Comparison of ENCODE assay signal across 13 cellular contexts in the genomic region with DNA sequence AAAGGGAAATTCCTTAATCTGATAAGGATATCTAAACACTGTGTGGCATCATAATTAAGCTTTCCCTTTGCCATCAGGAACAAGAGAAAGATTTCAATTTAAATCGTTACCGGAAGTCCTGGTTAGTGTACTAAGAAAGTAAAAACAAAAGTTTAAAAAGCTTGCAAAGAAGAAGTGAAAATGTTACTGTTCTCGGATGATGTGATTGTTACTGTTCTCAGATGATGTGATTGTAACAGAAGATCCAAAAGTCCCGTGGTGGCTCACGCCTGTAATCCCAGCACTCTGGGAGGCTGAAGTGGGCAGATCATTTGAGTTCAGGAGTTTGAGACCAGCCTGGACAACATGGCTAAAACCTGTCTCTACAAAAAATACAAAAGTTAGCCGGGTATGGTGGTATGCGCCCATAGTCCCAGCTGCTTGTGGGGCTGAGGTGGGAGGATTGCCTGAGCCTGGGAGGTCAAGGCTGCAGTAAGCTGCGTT.
DNase-seq lines count a peak whose midpoint lies in the region; ATAC-seq and TF ChIP-seq lines count a peak whose summit lies in the region.
"Had no signal": no experiment of that assay in that cellular context is flagged by ENCODE, and none has a peak within 500 bp of the region (broad histone marks: within the 10 kb centered on the region; RNA-seq: fewer than 3 reads in every experiment).

No MANE protein-coding gene starts in this region.

- peaks cover 0 to 2% (median 0%) of the 10 kb centered on the region in 3 donors for H3K27me3 Mint-ChIP-seq in CD14-positive monocyte (ENCODE audit: low read depth in 3 of 3)

- H3K9ac ChIP-seq in OCI-LY3 (ENCODE audit: low read length): no peak overlapping the region

- H3K27me3 ChIP-seq in OCI-LY3 (ENCODE audit: low read depth, low read length) (no peaks in the 10 kb centered on the region), hepatocyte (no peaks in the 10 kb centered on the region)

- H3K4me1 ChIP-seq in OCI-LY3 (ENCODE audit: low read length): peaks cover 23% of the 10 kb centered on the region
- H3K4me1 ChIP-seq in hepatocyte (ENCODE audit: insufficient read depth): peaks cover 4% of the 10 kb centered on the region

- no peaks in the 10 kb centered on the region for H4K20me1 ChIP-seq in OCI-LY3 (ENCODE audit: insufficient read depth, low read length)
- no peaks in the 10 kb centered on the region for H4K20me1 ChIP-seq in hepatocyte (ENCODE audit: insufficient read depth, poor library complexity, severe bottlenecking)

- H2AFZ ChIP-seq in OCI-LY3 (ENCODE audit: low read depth, low read length) (no peak overlapping the region), hepatocyte (no peak overlapping the region)

- H3K27ac ChIP-seq in OCI-LY3 (ENCODE audit: low read length) (peak overlapping the region; percentile 40), hepatocyte (no peak overlapping the region)
- H3K27ac ChIP-seq: C4-2B had no signal

- H3K4me1 Mint-ChIP-seq in CD14-positive monocyte: peaks cover 30% of the 10 kb centered on the region

- H3K4me3 ChIP-seq in OCI-LY3 (ENCODE audit: low read length) (no peak overlapping the region), hepatocyte (no peak overlapping the region)

- H3K9me2 ChIP-seq in hepatocyte (replicated peaks; ENCODE audit: insufficient read depth): no peaks in the 10 kb centered on the region

- peaks cover 6 to 22% (median 16%) of the 10 kb centered on the region in 7 donors for H3K9me3 Mint-ChIP-seq in CD14-positive monocyte

- peak overlapping the region; percentile 43 for H3K4me2 ChIP-seq in OCI-LY3 (ENCODE audit: low read length)
- no peak overlapping the region for H3K4me2 ChIP-seq in hepatocyte

- peaks cover 3% of the 10 kb centered on the region for H3K36me3 ChIP-seq in OCI-LY3 (replicated peaks; ENCODE audit: low read depth, low read length)
- no peaks in the 10 kb centered on the region for H3K36me3 ChIP-seq in hepatocyte (replicated peaks; ENCODE audit: insufficient read depth, low read depth)

- no peak for DNase-seq in CD14-positive monocyte (ENCODE audit: low spot score)
- DNase-seq in GM10266 (ENCODE audit: extremely low spot score): no peak
- no peak for DNase-seq in hepatocyte (ENCODE audit: low spot score)
- no peak for DNase-seq in ureter (ENCODE audit: low spot score)
- no peak for DNase-seq in C1 segment of cervical spinal cord (lab: John Stamatoyannopoulos, UW)
- DNase-seq: activated T-cell treated with anti-CD3 and anti-CD28 coated beads, Interleukin-2, amount 50 U/mL, for 1 hour; Karpas-422; NCI-H526 treated with DMSO at 0.1 percent for 48 hours had no signal

- H3K27ac Mint-ChIP-seq in CD14-positive monocyte: peak overlapping the region; percentile 75 to 91 (median 81)
- H3K27ac Mint-ChIP-seq: T-helper 1 cell treated with Interleukin-12 subunit alpha and Interleukin-12 subunit beta and Interleukin-4 antibody, amounts not matched to agents 30 μg/mL and 1 μg/mL, for 36 hours had no signal

- peaks cover 0 to 6% of the 10 kb centered on the region in 2 donors for H3K36me3 Mint-ChIP-seq in CD14-positive monocyte

- peak overlapping the region in 1 of 2 donors; percentile 48 for H3K4me3 Mint-ChIP-seq in CD14-positive monocyte
- H3K4me3 Mint-ChIP-seq: T-helper 1 cell treated with Interleukin-12 subunit alpha and Interleukin-12 subunit beta and Interleukin-4 antibody, amounts not matched to agents 30 μg/mL and 1 μg/mL, for 36 hours had no signal

- H3K79me2 ChIP-seq in OCI-LY3 (ENCODE audit: low read length) (no peaks in the 10 kb centered on the region), hepatocyte (peaks cover 57% of the 10 kb centered on the region)

- peak; percentile 74 for ATAC-seq in GM18907 (IDR thresholded peaks at IDR 0.05; ENCODE audit: unreplicated experiment)
- ATAC-seq in HG02870 (IDR thresholded peaks at IDR 0.05; ENCODE audit: unreplicated experiment): peak; percentile 85

- intact Hi-C loops in CD14-positive monocyte (cut with micrococcal nuclease): no loop called here

- TF ChIP-seq CTCF in CD14-positive monocyte (IDR thresholded peaks at IDR 0.05) (no peak), OCI-LY3 (IDR thresholded peaks at IDR 0.05; ENCODE audit: low read depth, low read length) (no peak), GM10266 (IDR thresholded peaks at IDR 0.05; ENCODE audit: control insufficient read depth, insufficient read depth, low read depth, missing control alignments) (no peak), hepatocyte (IDR thresholded peaks at IDR 0.05; ENCODE audit: poor library complexity) (no peak)

- WGBS in hepatocyte (ENCODE audit: low lambda C conversion rate, missing lambda C conversion rate): 95% methylated on average over 8 of the region's 8 CpGs

- H3K9me3 ChIP-seq in OCI-LY3 (ENCODE audit: insufficient read depth, low read length) (0 out of 2 replicates have a peak, but pooled peaks cover 4% of the 10 kb centered on the region), hepatocyte (ENCODE audit: low read depth) (no peaks in the 10 kb centered on the region)
